In genomic region chr2:64653174-64654062, GRCh38 we compare ENCODE assay signal across 8 cellular contexts. TPM values are rescaled to one million over a fixed set of nuclear protein-coding genes. Genes with fewer than 3 reads are reported as not detected.
DNase-seq lines count a peak whose midpoint lies in the region; ATAC-seq and TF ChIP-seq lines count a peak whose summit lies in the region.

A gene with protein sequence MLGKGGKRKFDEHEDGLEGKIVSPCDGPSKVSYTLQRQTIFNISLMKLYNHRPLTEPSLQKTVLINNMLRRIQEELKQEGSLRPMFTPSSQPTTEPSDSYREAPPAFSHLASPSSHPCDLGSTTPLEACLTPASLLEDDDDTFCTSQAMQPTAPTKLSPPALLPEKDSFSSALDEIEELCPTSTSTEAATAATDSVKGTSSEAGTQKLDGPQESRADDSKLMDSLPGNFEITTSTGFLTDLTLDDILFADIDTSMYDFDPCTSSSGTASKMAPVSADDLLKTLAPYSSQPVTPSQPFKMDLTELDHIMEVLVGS (minus strand): TSS chr2:64653913. CDS start chr2:64636871, 17,042 bp downstream.

- no peaks in the 10 kb centered on the region for H3K9me3 Mint-ChIP-seq in activated CD4-positive, alpha-beta T cell treated with anti-CD3 and anti-CD28 coated beads for 36 hours (ENCODE audit: low read depth)

- H3K4me3 Mint-ChIP-seq in activated CD4-positive, alpha-beta T cell treated with anti-CD3 and anti-CD28 coated beads for 36 hours = peak within 1 kb of the TSS; percentile 85

- CTCF ChIA-PET in activated CD4-positive, alpha-beta T cell treated with anti-CD3 and anti-CD28 coated beads for 36 hours (lab: Charles Lee) = interaction anchor here (0.6 to 5.9 kb wide), 20 partner anchors 8 to 229 kb away, joined by 3 to 50 read pairs (median 5); no protein-coding TSS in a partner anchor

- ATAC-seq in GM19043 (IDR thresholded peaks at IDR 0.05; ENCODE audit: low read depth, unreplicated experiment) (peak; percentile 56), HG03354 (IDR thresholded peaks at IDR 0.05; ENCODE audit: poor library complexity, severe bottlenecking, unreplicated experiment) (peak; percentile 67), left lobe of liver (peak; percentile 79)
- peak; percentile 80 for ATAC-seq in activated CD4-positive, alpha-beta T cell treated with anti-CD3 and anti-CD28 coated beads for 36 hours

- peaks cover 77% of the 10 kb centered on the region for H3K4me1 Mint-ChIP-seq in activated CD4-positive, alpha-beta T cell treated with anti-CD3 and anti-CD28 coated beads for 36 hours

- H3K27me3 Mint-ChIP-seq in activated CD4-positive, alpha-beta T cell treated with anti-CD3 and anti-CD28 coated beads for 36 hours = no peaks in the 10 kb centered on the region

- peaks cover 3% of the 10 kb centered on the region for H3K36me3 Mint-ChIP-seq in activated CD4-positive, alpha-beta T cell treated with anti-CD3 and anti-CD28 coated beads for 36 hours (ENCODE audit: low read depth)

- intact Hi-C loops in activated CD4-positive, alpha-beta T cell treated with anti-CD3 and anti-CD28 coated beads for 36 hours (cut with DNase I, micrococcal nuclease) = loop anchor here (1.0 to 5.0 kb wide), 16 partner anchors 10 to 573 kb away; partner anchors contain the start of genes AFTPH (in 2 of the 2), ACTR2 (in 1 of the 2), CEP68 (in 1 of the 2) and PELI1 (in 1 of the 2)

- H3K27ac Mint-ChIP-seq in activated CD4-positive, alpha-beta T cell treated with anti-CD3 and anti-CD28 coated beads for 36 hours = peak within 1 kb of the TSS; percentile 94

- peak within 1 kb of the TSS; percentile 90 for H3K27ac ChIP-seq in cingulate gyrus (ENCODE audit: low read depth, low read length)

- no peak; the same call in none of the 2 replicates for TF ChIP-seq CTCF in AG09319 (IDR thresholded peaks at IDR 0.05; ENCODE audit: low read depth, low read length)

- POLR2A ChIA-PET in activated CD4-positive, alpha-beta T cell treated with anti-CD3 and anti-CD28 coated beads for 36 hours (lab: Charles Lee) = interaction anchor here (0.5 to 3.3 kb wide), 13 partner anchors 9 to 512 kb away, joined by 3 to 28 read pairs (median 5); partner anchors contain the start of genes AFTPH and RAB1A

- DNase-seq in AG09319 (ENCODE audit: extremely low read depth, low read depth) (peak; percentile 70), NCI-H510A (lab: John Stamatoyannopoulos, UW) (peak; percentile 88), left lobe of liver (ENCODE audit: low spot score) (peak; percentile 91)
- peak; percentile 90 for DNase-seq in activated CD4-positive, alpha-beta T cell treated with anti-CD3 and anti-CD28 coated beads for 36 hours
- peak; percentile 83 for DNase-seq in stimulated activated CD4-positive, alpha-beta T cell treated with anti-CD3 and anti-CD28 coated beads, Interleukin-2, amount 100 ng/mL, for 4 hours (ENCODE audit: low read depth)

RNA-seq across cellular contexts. Expression of the gene that starts here (rescaled TPM):
- 10 to 100 TPM; 14.5 to 14.9 TPM for total RNA-seq in activated CD4-positive, alpha-beta T cell treated with anti-CD3 and anti-CD28 coated beads for 36 hours
- total RNA-seq in left lobe of liver = 13.8 TPM

Comparison
In these comparisons a context has a peak if more than half of its experiments do, and no peak if none do; other contexts are left out.
1. Peak in every context shown above with its lines: DNase-seq, ATAC-seq and H3K27ac ChIP-seq.